In genomic region chr3:153209596-153209995, GRCh38 we compare ENCODE assay signal across 1 cellular context.
TF ChIP-seq lines count a peak whose summit lies in the region.

No MANE protein-coding gene starts in this region.

TF ChIP-seq in H1, 55 proteins besides CTCF, POLR2A, EP300 and RAD21 (continued from another document):
- TF ChIP-seq, protein P1, sequence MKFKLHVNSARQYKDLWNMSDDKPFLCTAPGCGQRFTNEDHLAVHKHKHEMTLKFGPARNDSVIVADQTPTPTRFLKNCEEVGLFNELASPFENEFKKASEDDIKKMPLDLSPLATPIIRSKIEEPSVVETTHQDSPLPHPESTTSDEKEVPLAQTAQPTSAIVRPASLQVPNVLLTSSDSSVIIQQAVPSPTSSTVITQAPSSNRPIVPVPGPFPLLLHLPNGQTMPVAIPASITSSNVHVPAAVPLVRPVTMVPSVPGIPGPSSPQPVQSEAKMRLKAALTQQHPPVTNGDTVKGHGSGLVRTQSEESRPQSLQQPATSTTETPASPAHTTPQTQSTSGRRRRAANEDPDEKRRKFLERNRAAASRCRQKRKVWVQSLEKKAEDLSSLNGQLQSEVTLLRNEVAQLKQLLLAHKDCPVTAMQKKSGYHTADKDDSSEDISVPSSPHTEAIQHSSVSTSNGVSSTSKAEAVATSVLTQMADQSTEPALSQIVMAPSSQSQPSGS (IDR thresholded peaks at IDR 0.05; ENCODE audit: low read length): no peak
TF ChIP-seq in H1: peak in this region for 12.
